In the genomic region with DNA sequence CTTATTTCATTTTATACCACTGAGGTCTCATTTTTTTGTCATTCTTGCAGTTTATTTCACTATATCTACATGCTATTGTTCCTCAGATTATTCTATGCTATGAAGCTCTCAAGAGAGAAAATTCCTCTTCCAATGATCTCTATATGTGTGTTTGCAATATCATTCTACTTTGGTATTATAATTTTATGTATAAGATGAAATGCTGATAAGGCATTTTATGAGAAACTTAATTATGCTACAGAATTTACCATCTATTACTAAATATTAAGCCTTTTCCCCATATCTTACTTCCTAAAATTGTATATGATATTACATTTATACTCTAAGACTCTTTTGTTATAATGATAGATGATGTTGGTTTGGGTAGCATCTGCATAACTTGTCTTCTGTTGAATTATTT, we compare ENCODE assay signal across 32 cellular contexts.
"Had no signal": no experiment of that assay in that cellular context is flagged by ENCODE, and none has a peak within 500 bp of the region (broad histone marks: within the 10 kb centered on the region; RNA-seq: fewer than 3 reads in every experiment).

No MANE protein-coding gene starts in this region.

- H3K36me3 Mint-ChIP-seq: naive thymus-derived CD8-positive, alpha-beta T cell; natural killer cell treated with Interleukin-12 subunit alpha and Interleukin-12 subunit beta and Interleukin-15 and Interleukin-18, amount 100 ng/mL, for 72 hours; neural progenitor cell; stimulated activated memory B cell treated with anti-CD40 and anti-IgM and Interleukin-4, amounts not matched to agents 10 μg/mL and 1 μg/mL and 100 μg/mL, for 72 hours; type B pancreatic cell had no signal

- ATAC-seq: naive thymus-derived CD8-positive, alpha-beta T cell; natural killer cell treated with Interleukin-12 subunit alpha and Interleukin-12 subunit beta and Interleukin-15 and Interleukin-18, amount 100 ng/mL, for 72 hours; psoas muscle; right cardiac atrium; sciatic nerve; stimulated activated memory B cell treated with anti-CD40 and anti-IgM and Interleukin-4, amounts not matched to agents 10 μg/mL and 1 μg/mL and 100 μg/mL, for 72 hours; stimulated activated naive CD8-positive, alpha-beta T cell treated with anti-CD3 and anti-CD28 coated beads, Interleukin-15, amount 100 ng/mL, for 72 hours; stimulated activated naive CD8-positive, alpha-beta T cell treated with anti-CD3 and anti-CD28 coated beads, Interleukin-15, Interleukin-2, amounts not matched to agents 100 U/mL and 50 U/mL, for 24 hours; upper lobe of right lung had no signal

- H3K4me3 ChIP-seq: neural progenitor cell, ovary, psoas muscle, skin epidermis, smooth muscle cell, spleen, suprapubic skin, testis, tibial artery, transverse colon, upper lobe of right lung, vagina had no signal

- H3K27me3 Mint-ChIP-seq: naive thymus-derived CD8-positive, alpha-beta T cell; natural killer cell treated with Interleukin-12 subunit alpha and Interleukin-12 subunit beta and Interleukin-15 and Interleukin-18, amount 100 ng/mL, for 72 hours; progenitor cell of endocrine pancreas; stimulated activated memory B cell treated with anti-CD40 and anti-IgM and Interleukin-4, amounts not matched to agents 10 μg/mL and 1 μg/mL and 100 μg/mL, for 72 hours; stimulated activated naive CD8-positive, alpha-beta T cell treated with anti-CD3 and anti-CD28 coated beads, Interleukin-15, amount 100 ng/mL, for 72 hours; type B pancreatic cell had no signal

- H3K27ac ChIP-seq: neural progenitor cell, ovary, parathyroid adenoma, psoas muscle, skin epidermis, spleen, suprapubic skin, testis, tibial artery, transverse colon, upper lobe of right lung, vagina had no signal

- H3K27me3 ChIP-seq: neural progenitor cell, ovary, spleen, suprapubic skin, testis, tibial artery, transverse colon, upper lobe of right lung, vagina had no signal

- H3K4me3 Mint-ChIP-seq: naive thymus-derived CD8-positive, alpha-beta T cell; natural killer cell treated with Interleukin-12 subunit alpha and Interleukin-12 subunit beta and Interleukin-15 and Interleukin-18, amount 100 ng/mL, for 72 hours; nephron progenitor cell; neural progenitor cell; stimulated activated memory B cell treated with anti-CD40 and anti-IgM and Interleukin-4, amounts not matched to agents 10 μg/mL and 1 μg/mL and 100 μg/mL, for 72 hours; stimulated activated naive CD8-positive, alpha-beta T cell treated with anti-CD3 and anti-CD28 coated beads, Interleukin-15, amount 100 ng/mL, for 72 hours; type B pancreatic cell had no signal

- H3K9me3 ChIP-seq: ovary, psoas muscle, spleen, suprapubic skin, testis, tibial artery, transverse colon, upper lobe of right lung, vagina had no signal

- H3K4me1 Mint-ChIP-seq: naive thymus-derived CD8-positive, alpha-beta T cell; stimulated activated memory B cell treated with anti-CD40 and anti-IgM and Interleukin-4, amounts not matched to agents 10 μg/mL and 1 μg/mL and 100 μg/mL, for 72 hours; stimulated activated naive CD8-positive, alpha-beta T cell treated with anti-CD3 and anti-CD28 coated beads, Interleukin-15, amount 100 ng/mL, for 72 hours had no signal

- H3K4me1 ChIP-seq: neural progenitor cell, parathyroid adenoma, psoas muscle, spleen, suprapubic skin, testis, tibial artery, transverse colon, upper lobe of right lung, vagina had no signal

- H3K9me3 Mint-ChIP-seq: nephron progenitor cell; neural progenitor cell; stimulated activated naive CD8-positive, alpha-beta T cell treated with anti-CD3 and anti-CD28 coated beads, Interleukin-15, amount 100 ng/mL, for 72 hours; type B pancreatic cell had no signal

- DNase-seq: naive thymus-derived CD8-positive, alpha-beta T cell; nephron progenitor cell; occipital lobe; ovary; posterior cingulate gyrus; psoas muscle; right cardiac atrium; spleen; stimulated activated CD4-positive, alpha-beta T cell treated with anti-CD3 and anti-CD28 coated beads, Interleukin-12 subunit alpha, Interleukin-12 subunit beta, amount 100 ng/mL, for 4 hours; stimulated activated CD4-positive, alpha-beta T cell treated with anti-CD3 and anti-CD28 coated beads, Interleukin-1b, Interleukin-23, amount 100 ng/mL, for 48 hours; stimulated activated CD4-positive, alpha-beta T cell treated with anti-CD3 and anti-CD28 coated beads, Interleukin-4, amount 100 ng/mL, for 1 hour; stimulated activated CD4-positive, alpha-beta T cell treated with anti-CD3 and anti-CD28 coated beads, Interleukin-4, amount 100 ng/mL, for 4 hours; stimulated activated CD8-positive, alpha-beta memory T cell treated with anti-CD3 and anti-CD28 coated beads, Interleukin-4, amount 100 ng/mL, for 48 hours; stimulated activated naive CD4-positive, alpha-beta T cell; stimulated activated naive CD8-positive, alpha-beta T cell treated with anti-CD3 and anti-CD28 coated beads, Interleukin-15, amount 100 ng/mL, for 72 hours; stimulated activated naive CD8-positive, alpha-beta T cell treated with anti-CD3 and anti-CD28 coated beads, Interleukin-15, Interleukin-2, amounts not matched to agents 100 U/mL and 50 U/mL, for 24 hours; substantia nigra; testis; tibial artery; transverse colon; upper lobe of right lung had no signal

- H2AFZ ChIP-seq: neural progenitor cell, parathyroid adenoma had no signal

- H3K9ac ChIP-seq: neural progenitor cell, parathyroid adenoma had no signal

- H3K4me2 ChIP-seq: neural progenitor cell, smooth muscle cell had no signal

- H3K27ac Mint-ChIP-seq: naive thymus-derived CD8-positive, alpha-beta T cell; natural killer cell treated with Interleukin-12 subunit alpha and Interleukin-12 subunit beta and Interleukin-15 and Interleukin-18, amount 100 ng/mL, for 72 hours; nephron progenitor cell; neural progenitor cell; progenitor cell of endocrine pancreas; stimulated activated memory B cell treated with anti-CD40 and anti-IgM and Interleukin-4, amounts not matched to agents 10 μg/mL and 1 μg/mL and 100 μg/mL, for 72 hours; stimulated activated naive CD8-positive, alpha-beta T cell treated with anti-CD3 and anti-CD28 coated beads, Interleukin-15, amount 100 ng/mL, for 72 hours; type B pancreatic cell had no signal

- H3K79me2 ChIP-seq: parathyroid adenoma had no signal

- H3K36me3 ChIP-seq: neural progenitor cell, ovary, spleen, suprapubic skin, tibial artery, transverse colon, upper lobe of right lung, vagina had no signal
